ENCODE assay signal across 23 cellular contexts in the genomic region with DNA sequence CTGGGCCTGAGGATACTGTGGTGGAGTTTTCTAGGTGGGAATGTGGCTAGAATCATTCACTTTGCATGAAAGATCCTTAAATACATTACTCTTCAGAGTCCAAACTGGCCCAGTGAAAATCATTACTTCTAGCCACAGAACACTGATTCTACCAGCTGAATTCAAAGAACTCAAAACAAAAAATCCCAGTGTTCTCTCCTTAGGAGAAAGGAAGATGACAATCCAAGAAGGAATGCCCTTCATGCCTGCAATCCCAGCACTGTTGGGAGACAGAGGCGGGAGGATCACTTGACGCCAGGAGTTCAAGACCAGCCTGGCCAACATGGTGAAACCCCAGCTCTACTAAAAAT. TPM values are rescaled to one million over a fixed set of nuclear protein-coding genes. Genes with fewer than 3 reads are reported as not detected.
"Had no signal": no experiment of that assay in that cellular context is flagged by ENCODE, and none has a peak within 500 bp of the region (broad histone marks: within the 10 kb centered on the region; RNA-seq: fewer than 3 reads in every experiment).

No MANE protein-coding gene starts in this region.

- H3K4me1 Mint-ChIP-seq: stimulated activated effector memory CD8-positive, alpha-beta T cell treated with anti-CD3 and anti-CD28 coated beads, Interleukin-12 subunit alpha, Interleukin-12 subunit beta, amount 100 ng/mL, for 72 hours had no signal

- H3K27ac Mint-ChIP-seq: nephron progenitor cell; progenitor cell of endocrine pancreas; stimulated activated effector memory CD8-positive, alpha-beta T cell treated with anti-CD3 and anti-CD28 coated beads, Interleukin-12 subunit alpha, Interleukin-12 subunit beta, amount 100 ng/mL, for 72 hours; type B pancreatic cell had no signal

- DNase-seq: cortex of kidney; dorsolateral prefrontal cortex; effector CD8-positive, alpha-beta T cell; foreskin fibroblast; left colon; left ventricle myocardium superior; mesendoderm; naive thymus-derived CD4-positive, alpha-beta T cell; nephron progenitor cell; pancreas; right lobe of liver; stimulated activated CD4-positive, alpha-beta T cell treated with anti-CD3 and anti-CD28 coated beads, Interleukin-4, amount 100 ng/mL, for 1 hour; stimulated activated CD8-positive, alpha-beta memory T cell treated with anti-CD3 and anti-CD28 coated beads, Interleukin-4, amount 100 ng/mL, for 48 hours; stimulated activated naive CD8-positive, alpha-beta T cell treated with anti-CD3 and anti-CD28 coated beads, Interleukin-15, Interleukin-2, amounts not matched to agents 100 U/mL and 50 U/mL, for 24 hours; thyroid gland had no signal

- ATAC-seq: left colon; left ventricle myocardium superior; naive thymus-derived CD4-positive, alpha-beta T cell; pancreas; right lobe of liver; stimulated activated effector memory CD8-positive, alpha-beta T cell treated with anti-CD3 and anti-CD28 coated beads, Interleukin-12 subunit alpha, Interleukin-12 subunit beta, amount 100 ng/mL, for 72 hours; stimulated activated naive CD8-positive, alpha-beta T cell treated with anti-CD3 and anti-CD28 coated beads, Interleukin-15, Interleukin-2, amounts not matched to agents 100 U/mL and 50 U/mL, for 24 hours had no signal

- H3K9me3 ChIP-seq: esophagus muscularis mucosa, pancreas, right lobe of liver, suprapubic skin, thyroid gland had no signal

- H3K4me1 ChIP-seq: esophagus muscularis mucosa, pancreas, right lobe of liver, suprapubic skin, thyroid gland had no signal

- H3K4me3 ChIP-seq: dorsolateral prefrontal cortex, esophagus muscularis mucosa, hepatocyte, lung, pancreas, right lobe of liver, suprapubic skin, thyroid gland had no signal

- H3K27me3 Mint-ChIP-seq: naive thymus-derived CD4-positive, alpha-beta T cell; progenitor cell of endocrine pancreas; type B pancreatic cell had no signal

- H3K27ac ChIP-seq: dorsolateral prefrontal cortex, epithelial cell of prostate, esophagus muscularis mucosa, hepatocyte, pancreas, right lobe of liver, suprapubic skin, thyroid gland had no signal

- H3K27me3 ChIP-seq: dorsolateral prefrontal cortex, esophagus muscularis mucosa, hepatocyte, pancreas, right lobe of liver, suprapubic skin, thyroid gland had no signal

- H3K9me3 Mint-ChIP-seq: naive thymus-derived CD4-positive, alpha-beta T cell; nephron progenitor cell; stimulated activated effector memory CD8-positive, alpha-beta T cell treated with anti-CD3 and anti-CD28 coated beads, Interleukin-12 subunit alpha, Interleukin-12 subunit beta, amount 100 ng/mL, for 72 hours; type B pancreatic cell had no signal

- H3K4me3 Mint-ChIP-seq: naive thymus-derived CD4-positive, alpha-beta T cell; nephron progenitor cell; stimulated activated effector memory CD8-positive, alpha-beta T cell treated with anti-CD3 and anti-CD28 coated beads, Interleukin-12 subunit alpha, Interleukin-12 subunit beta, amount 100 ng/mL, for 72 hours; type B pancreatic cell had no signal

RNA-seq across cellular contexts. Expression of a gene that starts 35.2 kb away (rescaled TPM):
- total RNA-seq: left colon had no signal
